In the genomic region with DNA sequence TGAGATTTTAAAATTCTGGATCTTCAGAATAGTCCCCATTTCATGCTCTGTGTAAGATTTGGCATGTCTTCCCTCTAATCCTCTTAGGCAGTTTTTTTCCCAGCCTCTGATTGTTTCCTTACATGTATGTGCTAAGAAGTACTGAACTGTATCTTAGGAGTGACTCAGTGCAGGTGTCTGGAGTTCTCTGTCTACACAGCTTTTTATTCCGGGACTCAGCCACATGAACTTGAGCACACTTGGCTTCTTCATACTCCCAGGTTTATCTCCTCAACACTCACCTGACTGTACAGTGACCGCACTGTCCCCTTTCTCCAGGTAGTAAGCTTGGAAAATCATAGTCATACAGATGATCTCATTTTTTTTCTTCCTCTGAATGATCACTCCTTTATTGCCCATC, we compare ENCODE assay signal across 17 cellular contexts. TPM values are rescaled to one million over a fixed set of nuclear protein-coding genes. Genes with fewer than 3 reads are reported as not detected.
"Had no signal": no experiment of that assay in that cellular context is flagged by ENCODE, and none has a peak within 500 bp of the region (broad histone marks: within the 10 kb centered on the region; RNA-seq: fewer than 3 reads in every experiment).

No MANE protein-coding gene starts in this region.

- H3K9me3 ChIP-seq: lower lobe of right lung, ovary, upper lobe of right lung had no signal

- H3K27me3 Mint-ChIP-seq: activated CD4-positive, alpha-beta memory T cell treated with anti-CD3 and anti-CD28 coated beads, Interleukin-2, amount 10 ng/mL, durations not matched to agents 7 days and 5 days had no signal

- H3K27ac ChIP-seq: heart right ventricle, lower lobe of right lung, neural progenitor cell, ovary, upper lobe of right lung had no signal

- DNase-seq: activated CD4-positive, alpha-beta memory T cell treated with anti-CD3 and anti-CD28 coated beads, Interleukin-2, amount 10 ng/mL, durations not matched to agents 7 days and 5 days; activated CD4-positive, alpha-beta T cell treated with anti-CD3 and anti-CD28 coated beads for 1 hour; activated naive CD8-positive, alpha-beta T cell treated with anti-CD3 and anti-CD28 coated beads, Interleukin-2, amount 10 ng/mL, durations not matched to agents 7 days and 5 days; activated T-cell treated with anti-CD3 and anti-CD28 coated beads, Interleukin-2, amount 50 U/mL, for 72 hours; central memory CD4-positive, alpha-beta T cell; cortex of kidney; effector memory CD8-positive, alpha-beta T cell; foreskin fibroblast; heart right ventricle; lower lobe of right lung; midbrain; ovary; stimulated activated CD4-positive, alpha-beta T cell treated with anti-CD3 and anti-CD28 coated beads, Interleukin-15, amount 100 ng/mL, for 24 hours; stimulated activated CD4-positive, alpha-beta T cell treated with anti-CD3 and anti-CD28 coated beads, Interleukin-4, amount 100 ng/mL, for 24 hours; upper lobe of right lung had no signal

- H3K27ac Mint-ChIP-seq: activated CD4-positive, alpha-beta memory T cell treated with anti-CD3 and anti-CD28 coated beads, Interleukin-2, amount 10 ng/mL, durations not matched to agents 7 days and 5 days; activated naive CD8-positive, alpha-beta T cell treated with anti-CD3 and anti-CD28 coated beads, Interleukin-2, amount 10 ng/mL, durations not matched to agents 7 days and 5 days; activated T-cell treated with anti-CD3 and anti-CD28 coated beads, Interleukin-2, amount 50 U/mL, for 72 hours; effector memory CD8-positive, alpha-beta T cell; neural progenitor cell; stimulated activated naive CD8-positive, alpha-beta T cell treated with anti-CD3 and anti-CD28 coated beads, Interleukin-15, Interleukin-2, amounts not matched to agents 100 ng/mL and 50 ng/mL, for 24 hours had no signal

- H3K27me3 ChIP-seq: neural progenitor cell, ovary, upper lobe of right lung had no signal

- H3K36me3 Mint-ChIP-seq: activated naive CD8-positive, alpha-beta T cell treated with anti-CD3 and anti-CD28 coated beads, Interleukin-2, amount 10 ng/mL, durations not matched to agents 7 days and 5 days; neural progenitor cell had no signal

- H3K9me3 Mint-ChIP-seq: activated CD4-positive, alpha-beta memory T cell treated with anti-CD3 and anti-CD28 coated beads, Interleukin-2, amount 10 ng/mL, durations not matched to agents 7 days and 5 days; activated naive CD8-positive, alpha-beta T cell treated with anti-CD3 and anti-CD28 coated beads, Interleukin-2, amount 10 ng/mL, durations not matched to agents 7 days and 5 days; activated T-cell treated with anti-CD3 and anti-CD28 coated beads, Interleukin-2, amount 50 U/mL, for 72 hours; stimulated activated naive CD8-positive, alpha-beta T cell treated with anti-CD3 and anti-CD28 coated beads, Interleukin-15, Interleukin-2, amounts not matched to agents 100 ng/mL and 50 ng/mL, for 24 hours had no signal

- H3K4me3 ChIP-seq: heart right ventricle, lower lobe of right lung, neural progenitor cell, ovary, upper lobe of right lung had no signal

- H3K9ac ChIP-seq: neural progenitor cell had no signal

- H3K4me1 ChIP-seq: heart right ventricle, lower lobe of right lung, neural progenitor cell, upper lobe of right lung had no signal

- H3K36me3 ChIP-seq: heart right ventricle, lower lobe of right lung, neural progenitor cell, ovary, upper lobe of right lung had no signal

- H3K4me3 Mint-ChIP-seq: activated CD4-positive, alpha-beta memory T cell treated with anti-CD3 and anti-CD28 coated beads, Interleukin-2, amount 10 ng/mL, durations not matched to agents 7 days and 5 days; activated naive CD8-positive, alpha-beta T cell treated with anti-CD3 and anti-CD28 coated beads, Interleukin-2, amount 10 ng/mL, durations not matched to agents 7 days and 5 days; activated T-cell treated with anti-CD3 and anti-CD28 coated beads, Interleukin-2, amount 50 U/mL, for 72 hours; effector memory CD8-positive, alpha-beta T cell; neural progenitor cell; stimulated activated naive CD8-positive, alpha-beta T cell treated with anti-CD3 and anti-CD28 coated beads, Interleukin-15, Interleukin-2, amounts not matched to agents 100 ng/mL and 50 ng/mL, for 24 hours had no signal

- H3K4me1 Mint-ChIP-seq: activated CD4-positive, alpha-beta memory T cell treated with anti-CD3 and anti-CD28 coated beads, Interleukin-2, amount 10 ng/mL, durations not matched to agents 7 days and 5 days; activated naive CD8-positive, alpha-beta T cell treated with anti-CD3 and anti-CD28 coated beads, Interleukin-2, amount 10 ng/mL, durations not matched to agents 7 days and 5 days had no signal

- ATAC-seq: activated T-cell treated with anti-CD3 and anti-CD28 coated beads, Interleukin-2, amount 50 U/mL, for 72 hours; effector memory CD8-positive, alpha-beta T cell; heart right ventricle; lower lobe of right lung; upper lobe of right lung had no signal

- H2AFZ ChIP-seq: neural progenitor cell had no signal

- H3K4me2 ChIP-seq: neural progenitor cell had no signal

RNA-seq across cellular contexts. Expression of a gene that starts 50.7 kb away (rescaled TPM):
- total RNA-seq: activated CD4-positive, alpha-beta memory T cell treated with anti-CD3 and anti-CD28 coated beads, Interleukin-2, amount 10 ng/mL, durations not matched to agents 7 days and 5 days; activated naive CD8-positive, alpha-beta T cell treated with anti-CD3 and anti-CD28 coated beads, Interleukin-2, amount 10 ng/mL, durations not matched to agents 7 days and 5 days; activated T-cell treated with anti-CD3 and anti-CD28 coated beads, Interleukin-2, amount 50 U/mL, for 72 hours; lower lobe of right lung had no signal
- polyA plus RNA-seq: heart right ventricle had no signal
